Comparison of ENCODE assay signal across 1 cellular context in the genomic region with DNA sequence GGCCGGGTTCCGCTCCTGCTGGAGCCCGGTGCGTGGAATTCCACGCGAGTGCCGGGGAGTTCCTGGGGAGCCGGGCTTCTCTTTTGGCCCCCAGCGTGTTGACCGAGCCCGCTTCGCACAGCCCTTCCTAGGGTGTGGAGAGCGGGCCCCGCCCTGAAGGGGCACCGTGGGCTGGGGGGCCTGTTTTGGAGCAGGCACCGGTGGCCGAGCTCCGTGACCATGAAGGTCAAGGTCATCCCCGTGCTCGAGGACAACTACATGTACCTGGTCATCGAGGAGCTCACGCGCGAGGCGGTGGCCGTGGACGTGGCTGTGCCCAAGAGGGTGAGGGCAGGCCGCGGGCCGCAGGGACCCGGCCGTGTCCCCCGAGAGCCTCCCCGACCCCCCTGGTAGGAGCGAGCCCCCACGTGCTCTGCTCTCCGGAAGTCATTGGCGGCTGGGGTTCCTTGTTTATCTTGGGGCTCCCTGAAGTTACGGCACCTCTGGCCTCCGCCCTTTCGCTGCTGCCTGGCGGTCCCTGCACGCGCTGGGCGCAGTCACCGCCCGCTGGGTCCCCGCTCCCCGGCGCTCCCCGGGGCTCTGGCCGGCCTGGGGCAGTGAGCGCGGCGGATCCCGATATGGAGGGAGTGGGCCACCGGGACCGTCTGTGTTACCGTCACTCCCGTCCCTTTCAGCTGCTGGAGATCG.
A peak's percentile ranks its signal among the peaks of the same experiment; 100 is the strongest.
TF ChIP-seq lines count a peak whose summit lies in the region.

No MANE protein-coding gene starts in this region.

TF ChIP-seq in SK-N-SH, 30 proteins besides CTCF, POLR2A, EP300 and RAD21:
- peak; percentile 30; the same call in 1 of the 2 replicates for TF ChIP-seq TAF1 (IDR thresholded peaks at IDR 0.05; ENCODE audit: borderline replicate concordance, low read depth, low read length)
- TF ChIP-seq, protein P1, sequence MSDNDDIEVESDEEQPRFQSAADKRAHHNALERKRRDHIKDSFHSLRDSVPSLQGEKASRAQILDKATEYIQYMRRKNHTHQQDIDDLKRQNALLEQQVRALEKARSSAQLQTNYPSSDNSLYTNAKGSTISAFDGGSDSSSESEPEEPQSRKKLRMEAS (IDR thresholded peaks at IDR 0.05; ENCODE audit: low read depth), result 0 out of 2 replicates have a peak, but pooled peaks have one; percentile 13
- TF ChIP-seq, protein P2, sequence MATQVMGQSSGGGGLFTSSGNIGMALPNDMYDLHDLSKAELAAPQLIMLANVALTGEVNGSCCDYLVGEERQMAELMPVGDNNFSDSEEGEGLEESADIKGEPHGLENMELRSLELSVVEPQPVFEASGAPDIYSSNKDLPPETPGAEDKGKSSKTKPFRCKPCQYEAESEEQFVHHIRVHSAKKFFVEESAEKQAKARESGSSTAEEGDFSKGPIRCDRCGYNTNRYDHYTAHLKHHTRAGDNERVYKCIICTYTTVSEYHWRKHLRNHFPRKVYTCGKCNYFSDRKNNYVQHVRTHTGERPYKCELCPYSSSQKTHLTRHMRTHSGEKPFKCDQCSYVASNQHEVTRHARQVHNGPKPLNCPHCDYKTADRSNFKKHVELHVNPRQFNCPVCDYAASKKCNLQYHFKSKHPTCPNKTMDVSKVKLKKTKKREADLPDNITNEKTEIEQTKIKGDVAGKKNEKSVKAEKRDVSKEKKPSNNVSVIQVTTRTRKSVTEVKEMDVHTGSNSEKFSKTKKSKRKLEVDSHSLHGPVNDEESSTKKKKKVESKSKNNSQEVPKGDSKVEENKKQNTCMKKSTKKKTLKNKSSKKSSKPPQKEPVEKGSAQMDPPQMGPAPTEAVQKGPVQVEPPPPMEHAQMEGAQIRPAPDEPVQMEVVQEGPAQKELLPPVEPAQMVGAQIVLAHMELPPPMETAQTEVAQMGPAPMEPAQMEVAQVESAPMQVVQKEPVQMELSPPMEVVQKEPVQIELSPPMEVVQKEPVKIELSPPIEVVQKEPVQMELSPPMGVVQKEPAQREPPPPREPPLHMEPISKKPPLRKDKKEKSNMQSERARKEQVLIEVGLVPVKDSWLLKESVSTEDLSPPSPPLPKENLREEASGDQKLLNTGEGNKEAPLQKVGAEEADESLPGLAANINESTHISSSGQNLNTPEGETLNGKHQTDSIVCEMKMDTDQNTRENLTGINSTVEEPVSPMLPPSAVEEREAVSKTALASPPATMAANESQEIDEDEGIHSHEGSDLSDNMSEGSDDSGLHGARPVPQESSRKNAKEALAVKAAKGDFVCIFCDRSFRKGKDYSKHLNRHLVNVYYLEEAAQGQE (IDR thresholded peaks at IDR 0.05; ENCODE audit: low read depth, low read length), result no peak
